ENCODE assay signal across 22 cellular contexts in the genomic region with DNA sequence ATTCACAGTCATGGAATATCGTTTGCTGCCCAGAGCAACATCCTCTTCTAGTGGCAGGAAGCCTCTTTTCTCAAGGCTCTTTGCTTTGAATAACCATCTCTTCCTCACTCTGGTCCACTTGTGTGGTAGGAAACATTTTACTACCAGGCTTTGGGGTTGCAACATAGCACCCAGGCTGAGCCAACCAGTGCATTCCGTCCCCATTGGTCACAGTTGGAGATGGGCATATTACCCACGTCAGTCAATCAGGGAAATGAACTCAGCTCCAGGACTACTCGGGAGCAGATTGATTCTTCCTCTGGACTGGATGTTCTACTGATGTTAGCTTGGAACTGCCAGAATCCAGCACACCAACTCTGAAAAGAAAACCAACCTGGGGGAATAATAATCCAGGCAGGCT. TPM values are rescaled to one million over a fixed set of nuclear protein-coding genes. Genes with fewer than 3 reads are reported as not detected.
A peak's percentile ranks its signal among the peaks of the same experiment; 100 is the strongest.
DNase-seq lines count a peak whose midpoint lies in the region; ATAC-seq, FAIRE-seq and TF ChIP-seq lines count a peak whose summit lies in the region.
"Had no signal": no experiment of that assay in that cellular context is flagged by ENCODE, and none has a peak within 500 bp of the region (broad histone marks: within the 10 kb centered on the region; RNA-seq: fewer than 3 reads in every experiment).

No MANE protein-coding gene starts in this region.

- no peak overlapping the region for H3K9ac ChIP-seq in HepG2 (ENCODE audit: insufficient read depth, low read depth, low read length)

- H3K27me3 ChIP-seq in RWPE2 (ENCODE audit: insufficient read depth, poor library complexity, severe bottlenecking) (peaks cover 24% of the 10 kb centered on the region), tibial artery (peaks cover 0 to 23% of the 10 kb centered on the region in 2 donors), HepG2 (ENCODE audit: control insufficient read depth in 1 of 2, insufficient read depth in 2 of 2, low read length in 2 of 2) (peaks cover 0 to 10% of the 10 kb centered on the region in 2 experiments; a peak in 2 of 5 replicates)
- H3K27me3 ChIP-seq: SJCRH30 had no signal

- no TSS peak for BruUV-seq in HepG2 (replicated peaks; lab: Mats Ljungman, UMichigan)

- CTCF ChIA-PET in HepG2 (lab: Yijun Ruan, JAX; ENCODE audit: low intra/inter-chr PET ratio, low total read pairs): no interaction called here

- H4K20me1 ChIP-seq in HepG2 (ENCODE audit: insufficient read depth, low read length): no peaks in the 10 kb centered on the region

- H3K4me3 ChIP-seq in RWPE2 (ENCODE audit: severe bottlenecking) (no peak overlapping the region), tibial artery (no peak overlapping the region), HepG2 (replicated peaks in 1 of 3; ENCODE audit: insufficient read depth in 1 of 3, low read depth in 2 of 3, low read length in 3 of 3) (no peak overlapping the region)
- H3K4me3 ChIP-seq: SJCRH30 had no signal

- POLR2A ChIA-PET in HepG2 (lab: Yijun Ruan, JAX): no interaction called here

- DNase-seq in DMS153 (lab: John Stamatoyannopoulos, UW) (peak; percentile 13), DMS153 treated with DMSO at 0.1 percent for 48 hours (lab: John Stamatoyannopoulos, UW; ENCODE audit: unreplicated experiment) (no peak), HCEC 1CT (peak; percentile 47), RWPE2 (ENCODE audit: low spot score) (no peak), fibroblast of gingiva (ENCODE audit: low read depth) (peak; percentile 26), tibial artery (no peak), HepG2 (ENCODE audit: low spot score) (no peak), NCI-H2171 (lab: John Stamatoyannopoulos, UW) (no peak)
- DNase-seq: AML-193, DND-41, H7, IMR-90, NCI-H1105 treated with DMSO at 0.1 percent for 48 hours, NCI-H187, NCI-H446, SJCRH30 had no signal

- no peak overlapping the region for H3K27ac ChIP-seq in RWPE2 (ENCODE audit: poor library complexity, severe bottlenecking)
- H3K27ac ChIP-seq in tibial artery: no peak overlapping the region
- H3K27ac ChIP-seq in HepG2 (ENCODE audit: extremely low read length, insufficient read depth, low read length): no peak overlapping the region
- H3K27ac ChIP-seq: 22Rv1, C4-2B, RWPE1, SJCRH30 had no signal

- 1% methylated on average over 4 of the region's 4 CpGs for WGBS in HepG2 (ENCODE audit: low lambda C conversion rate)

- TF ChIP-seq RAD21 in HepG2 (CRISPR knock-in tag; IDR thresholded peaks at IDR 0.05): no peak

- H3K4me2 ChIP-seq in HepG2 (ENCODE audit: low read depth, low read length): no peak overlapping the region

- H3K36me3 ChIP-seq in RWPE2 (ENCODE audit: low read depth) (no peaks in the 10 kb centered on the region), tibial artery (no peaks in the 10 kb centered on the region), HepG2 (replicated peaks in 1 of 2; ENCODE audit: control insufficient read depth in 1 of 2, insufficient read depth in 2 of 2, low read length in 2 of 2) (no peaks in the 10 kb centered on the region)
- H3K36me3 ChIP-seq: SJCRH30 had no signal

- no peaks in the 10 kb centered on the region for H3K9me3 ChIP-seq in RWPE2 (ENCODE audit: severe bottlenecking)
- no peaks in the 10 kb centered on the region for H3K9me3 ChIP-seq in tibial artery
- H3K9me3 ChIP-seq in HepG2 (ENCODE audit: low read length): no peaks in the 10 kb centered on the region
- H3K9me3 ChIP-seq: SJCRH30 had no signal

- H3K4me1 ChIP-seq in RWPE2 (ENCODE audit: insufficient read depth, poor library complexity, severe bottlenecking) (no peaks in the 10 kb centered on the region), tibial artery (peaks cover 0 to 12% (median 5%) of the 10 kb centered on the region in 4 donors), HepG2 (ENCODE audit: insufficient read depth, low read length) (no peaks in the 10 kb centered on the region)
- H3K4me1 ChIP-seq: SJCRH30 had no signal

- H2AFZ ChIP-seq in HepG2 (ENCODE audit: low read length): no peak overlapping the region

- no peaks in the 10 kb centered on the region for H3K79me2 ChIP-seq in HepG2 (ENCODE audit: insufficient read depth, low read length)

- intact Hi-C loops in tibial artery (cut with DNase I; ENCODE audit: low total_unique reads) (no loop called here), HepG2 (cut with micrococcal nuclease; ENCODE audit: unreplicated experiment) (no loop called here)

- TF ChIP-seq POLR2A in HepG2 (IDR thresholded peaks at IDR 0.05; ENCODE audit: insufficient read depth in 1 of 2, low read depth in 2 of 2, low read length in 2 of 2): no peak

- FAIRE-seq in HepG2 (lab: Jason Lieb, UNC): no peak
- FAIRE-seq: D721Med had no signal

- ATAC-seq in RWPE2 (ENCODE audit: low read depth) (peak; percentile 31; the same call in 1 of the 3 replicates), HepG2 (no peak)

- TF ChIP-seq CTCF in RWPE2 (IDR thresholded peaks at IDR 0.05; ENCODE audit: poor library complexity, severe bottlenecking): no peak
- no peak for TF ChIP-seq CTCF in tibial artery (IDR thresholded peaks at IDR 0.05)
- no peak for TF ChIP-seq CTCF in HepG2 (CRISPR knock-in tag; IDR thresholded peaks at IDR 0.05)

- no peak for TF ChIP-seq EP300 in HepG2 (IDR thresholded peaks at IDR 0.05; ENCODE audit: low read depth in 2 of 2, low read length in 2 of 2)
- no peak for TF ChIP-seq EP300 in HepG2 (CRISPR knock-in tag; IDR thresholded peaks at IDR 0.05; ENCODE audit: borderline replicate concordance)

- in situ Hi-C loops in HepG2 (cut with HindIII; ENCODE audit: extremely low pct_ligation_motif_present, low pct_unique_long_range_greater_than_20kb): no loop called here

TF ChIP-seq in HepG2, 621 proteins besides CTCF, POLR2A, EP300 and RAD21 (continues in another document):
- no peak for TF ChIP-seq NFYB (CRISPR knock-in tag; IDR thresholded peaks at IDR 0.05)
- TF ChIP-seq, protein P1, sequence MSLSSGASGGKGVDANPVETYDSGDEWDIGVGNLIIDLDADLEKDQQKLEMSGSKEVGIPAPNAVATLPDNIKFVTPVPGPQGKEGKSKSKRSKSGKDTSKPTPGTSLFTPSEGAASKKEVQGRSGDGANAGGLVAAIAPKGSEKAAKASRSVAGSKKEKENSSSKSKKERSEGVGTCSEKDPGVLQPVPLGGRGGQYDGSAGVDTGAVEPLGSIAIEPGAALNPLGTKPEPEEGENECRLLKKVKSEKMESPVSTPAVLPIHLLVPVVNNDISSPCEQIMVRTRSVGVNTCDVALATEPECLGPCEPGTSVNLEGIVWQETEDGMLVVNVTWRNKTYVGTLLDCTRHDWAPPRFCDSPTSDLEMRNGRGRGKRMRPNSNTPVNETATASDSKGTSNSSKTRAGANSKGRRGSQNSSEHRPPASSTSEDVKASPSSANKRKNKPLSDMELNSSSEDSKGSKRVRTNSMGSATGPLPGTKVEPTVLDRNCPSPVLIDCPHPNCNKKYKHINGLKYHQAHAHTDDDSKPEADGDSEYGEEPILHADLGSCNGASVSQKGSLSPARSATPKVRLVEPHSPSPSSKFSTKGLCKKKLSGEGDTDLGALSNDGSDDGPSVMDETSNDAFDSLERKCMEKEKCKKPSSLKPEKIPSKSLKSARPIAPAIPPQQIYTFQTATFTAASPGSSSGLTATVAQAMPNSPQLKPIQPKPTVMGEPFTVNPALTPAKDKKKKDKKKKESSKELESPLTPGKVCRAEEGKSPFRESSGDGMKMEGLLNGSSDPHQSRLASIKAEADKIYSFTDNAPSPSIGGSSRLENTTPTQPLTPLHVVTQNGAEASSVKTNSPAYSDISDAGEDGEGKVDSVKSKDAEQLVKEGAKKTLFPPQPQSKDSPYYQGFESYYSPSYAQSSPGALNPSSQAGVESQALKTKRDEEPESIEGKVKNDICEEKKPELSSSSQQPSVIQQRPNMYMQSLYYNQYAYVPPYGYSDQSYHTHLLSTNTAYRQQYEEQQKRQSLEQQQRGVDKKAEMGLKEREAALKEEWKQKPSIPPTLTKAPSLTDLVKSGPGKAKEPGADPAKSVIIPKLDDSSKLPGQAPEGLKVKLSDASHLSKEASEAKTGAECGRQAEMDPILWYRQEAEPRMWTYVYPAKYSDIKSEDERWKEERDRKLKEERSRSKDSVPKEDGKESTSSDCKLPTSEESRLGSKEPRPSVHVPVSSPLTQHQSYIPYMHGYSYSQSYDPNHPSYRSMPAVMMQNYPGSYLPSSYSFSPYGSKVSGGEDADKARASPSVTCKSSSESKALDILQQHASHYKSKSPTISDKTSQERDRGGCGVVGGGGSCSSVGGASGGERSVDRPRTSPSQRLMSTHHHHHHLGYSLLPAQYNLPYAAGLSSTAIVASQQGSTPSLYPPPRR (CRISPR knock-in tag; IDR thresholded peaks at IDR 0.05; ENCODE audit: borderline replicate concordance): no peak
- TF ChIP-seq ZNF251 (CRISPR knock-in tag; IDR thresholded peaks at IDR 0.05): no peak
- no peak for TF ChIP-seq HMG20B (CRISPR knock-in tag; conservative IDR thresholded peaks at IDR 0.05)
- TF ChIP-seq SALL2 (CRISPR knock-in tag; IDR thresholded peaks at IDR 0.05): no peak
- no peak for TF ChIP-seq ARID2 (CRISPR knock-in tag; IDR thresholded peaks at IDR 0.05; ENCODE audit: borderline replicate concordance)
- TF ChIP-seq ZNF354B (CRISPR knock-in tag; IDR thresholded peaks at IDR 0.05): no peak
- TF ChIP-seq CBX2 (IDR thresholded peaks at IDR 0.05; ENCODE audit: low read depth, low read length): no peak
- no peak for TF ChIP-seq CBX2 (CRISPR knock-in tag; IDR thresholded peaks at IDR 0.05; ENCODE audit: low read depth)

RNA-seq across cellular contexts. Expression of gene PEX5L, which starts 4.2 kb away (rescaled TPM):
- not detected in 2 replicates for total RNA-seq in HepG2 (2016; rRNA removed; fragmentation: Illumina TruSeq; extraction: Trizol)
- total RNA-seq in HepG2 (2016; cell fraction: cytosol; rRNA removed; fragmentation: Illumina TruSeq; extraction: Trizol; ENCODE audit: low read depth): not detected in 2 replicates
- total RNA-seq in HepG2 (2016; cell fraction: insoluble cytoplasmic fraction; rRNA removed; fragmentation: Illumina TruSeq; extraction: Trizol): not detected in 2 replicates
- not detected in 2 replicates for total RNA-seq in HepG2 (2016; cell fraction: membrane; rRNA removed; fragmentation: Illumina TruSeq; extraction: Trizol)
- total RNA-seq in HepG2 (2016; cell fraction: nucleus; rRNA removed; fragmentation: Illumina TruSeq; extraction: Trizol): not detected in 2 replicates
- polyA plus RNA-seq in HepG2 (2011; rRNA removed): not detected in 2 replicates
- polyA plus RNA-seq in HepG2 (2011; cell fraction: cytosol; rRNA removed): not detected in 2 replicates
- polyA plus RNA-seq in HepG2 (2011; cell fraction: nucleus; rRNA removed): not detected in 2 replicates
- 0.21 and 0.28 TPM in 2 replicates for polyA plus RNA-seq in HepG2 (2012)
- polyA plus RNA-seq in HepG2 (2016; cell fraction: cytosol; fragmentation: Illumina TruSeq; extraction: Trizol; ENCODE audit: low read depth): not detected in 2 replicates
- polyA plus RNA-seq in HepG2 (2016; cell fraction: insoluble cytoplasmic fraction; fragmentation: Illumina TruSeq; extraction: Trizol; ENCODE audit: low read depth): not detected in 2 replicates
- not detected in 2 replicates for polyA plus RNA-seq in HepG2 (2016; cell fraction: membrane; fragmentation: Illumina TruSeq; extraction: Trizol; ENCODE audit: low read depth)
- polyA plus RNA-seq in HepG2 (2016; cell fraction: nucleus; fragmentation: Illumina TruSeq; extraction: Trizol; ENCODE audit: insufficient read depth, low read depth): not detected in 2 replicates
- not detected in 2 replicates for polyA minus RNA-seq in HepG2 (2011; rRNA and poly(A)+ RNA removed; ENCODE audit: low replicate concordance)
- not detected in 2 replicates for polyA minus RNA-seq in HepG2 (2011; cell fraction: cytosol; rRNA and poly(A)+ RNA removed)
- under 0.01 and 0.12 TPM in 2 replicates for polyA minus RNA-seq in HepG2 (2011; cell fraction: nucleus; rRNA and poly(A)+ RNA removed)
- total RNA-seq: G401, HT-29, IMR-90, SJCRH30 had no signal
- polyA plus RNA-seq: IMR-90 had no signal

Comparison
In these comparisons a context has a peak if more than half of its experiments do, and no peak if none do; other contexts are left out.
1. DNase-seq: peak in DMS153 (single experiment), HCEC 1CT (single experiment) and fibroblast of gingiva (single experiment); none in DMS153 treated with DMSO at 0.1 percent for 48 hours (single experiment), RWPE2 (single experiment), tibial artery (0 of 2), HepG2 (single experiment) and NCI-H2171 (single experiment).